Comparison of ENCODE assay signal across 2 cellular contexts in the genomic region with DNA sequence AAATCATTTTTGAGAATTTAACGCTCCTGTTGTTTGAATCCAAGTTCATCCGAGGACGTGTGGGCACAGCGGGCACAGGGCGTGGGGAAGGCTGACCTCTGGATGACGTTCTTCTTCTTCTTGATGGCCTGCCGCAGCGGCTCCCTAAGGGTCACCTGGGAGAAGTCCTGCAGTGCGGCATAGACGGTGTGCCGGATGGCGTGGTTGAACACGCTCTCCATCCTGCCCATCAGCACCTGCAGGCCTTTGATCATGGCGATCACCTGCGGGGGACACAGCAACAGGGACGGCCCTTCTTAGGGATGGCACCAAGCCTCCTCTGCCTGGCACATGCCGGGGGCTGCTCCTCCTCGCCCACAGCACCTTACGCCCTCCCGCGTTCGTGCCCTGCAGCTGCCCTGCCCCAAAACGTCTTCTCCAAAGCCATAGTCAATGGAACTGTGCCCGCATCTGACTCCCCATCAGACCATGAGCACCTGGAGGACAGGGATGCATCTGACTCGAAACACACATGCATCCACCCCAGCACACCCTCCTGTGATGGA.
TF ChIP-seq lines count a peak whose summit lies in the region.

No MANE protein-coding gene starts in this region.

TF ChIP-seq in HCT116, 20 proteins besides CTCF, POLR2A, EP300 and RAD21 (continued from another document):
- TF ChIP-seq, protein P1, sequence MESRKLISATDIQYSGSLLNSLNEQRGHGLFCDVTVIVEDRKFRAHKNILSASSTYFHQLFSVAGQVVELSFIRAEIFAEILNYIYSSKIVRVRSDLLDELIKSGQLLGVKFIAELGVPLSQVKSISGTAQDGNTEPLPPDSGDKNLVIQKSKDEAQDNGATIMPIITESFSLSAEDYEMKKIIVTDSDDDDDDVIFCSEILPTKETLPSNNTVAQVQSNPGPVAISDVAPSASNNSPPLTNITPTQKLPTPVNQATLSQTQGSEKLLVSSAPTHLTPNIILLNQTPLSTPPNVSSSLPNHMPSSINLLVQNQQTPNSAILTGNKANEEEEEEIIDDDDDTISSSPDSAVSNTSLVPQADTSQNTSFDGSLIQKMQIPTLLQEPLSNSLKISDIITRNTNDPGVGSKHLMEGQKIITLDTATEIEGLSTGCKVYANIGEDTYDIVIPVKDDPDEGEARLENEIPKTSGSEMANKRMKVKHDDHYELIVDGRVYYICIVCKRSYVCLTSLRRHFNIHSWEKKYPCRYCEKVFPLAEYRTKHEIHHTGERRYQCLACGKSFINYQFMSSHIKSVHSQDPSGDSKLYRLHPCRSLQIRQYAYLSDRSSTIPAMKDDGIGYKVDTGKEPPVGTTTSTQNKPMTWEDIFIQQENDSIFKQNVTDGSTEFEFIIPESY (IDR thresholded peaks at IDR 0.05; ENCODE audit: extremely low read depth, insufficient replicate concordance, low read length), result no peak
- TF ChIP-seq CBX3 (IDR thresholded peaks at IDR 0.05; ENCODE audit: low read depth) (no peak), ELF1 (IDR thresholded peaks at IDR 0.05; ENCODE audit: borderline replicate concordance, low read depth) (no peak), FOSL1 (IDR thresholded peaks at IDR 0.05; ENCODE audit: low read depth) (no peak), ZNF274 (IDR thresholded peaks at IDR 0.05; ENCODE audit: low read depth, low read length) (no peak), EZH2 (IDR thresholded peaks at IDR 0.05) (no peak), YY1 (IDR thresholded peaks at IDR 0.05; ENCODE audit: extremely low read depth, insufficient replicate concordance, low read depth, low read length) (no peak), JUND (IDR thresholded peaks at IDR 0.05) (no peak), ZFX (IDR thresholded peaks at IDR 0.05) (no peak), POLR2AphosphoS5 (IDR thresholded peaks at IDR 0.05; ENCODE audit: low read depth, low read length) (no peak), SIN3A (IDR thresholded peaks at IDR 0.05; ENCODE audit: low read depth) (no peak), CEBPB (IDR thresholded peaks at IDR 0.05; ENCODE audit: low read depth) (no peak)
- TF ChIP-seq, protein P2, sequence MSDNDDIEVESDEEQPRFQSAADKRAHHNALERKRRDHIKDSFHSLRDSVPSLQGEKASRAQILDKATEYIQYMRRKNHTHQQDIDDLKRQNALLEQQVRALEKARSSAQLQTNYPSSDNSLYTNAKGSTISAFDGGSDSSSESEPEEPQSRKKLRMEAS (IDR thresholded peaks at IDR 0.05), result no peak
TF ChIP-seq in HCT116: peak in this region for 0.

TF ChIP-seq in WTC11, 78 proteins besides CTCF, POLR2A, EP300 and RAD21 (continued from another document):
- TF ChIP-seq, protein P3, sequence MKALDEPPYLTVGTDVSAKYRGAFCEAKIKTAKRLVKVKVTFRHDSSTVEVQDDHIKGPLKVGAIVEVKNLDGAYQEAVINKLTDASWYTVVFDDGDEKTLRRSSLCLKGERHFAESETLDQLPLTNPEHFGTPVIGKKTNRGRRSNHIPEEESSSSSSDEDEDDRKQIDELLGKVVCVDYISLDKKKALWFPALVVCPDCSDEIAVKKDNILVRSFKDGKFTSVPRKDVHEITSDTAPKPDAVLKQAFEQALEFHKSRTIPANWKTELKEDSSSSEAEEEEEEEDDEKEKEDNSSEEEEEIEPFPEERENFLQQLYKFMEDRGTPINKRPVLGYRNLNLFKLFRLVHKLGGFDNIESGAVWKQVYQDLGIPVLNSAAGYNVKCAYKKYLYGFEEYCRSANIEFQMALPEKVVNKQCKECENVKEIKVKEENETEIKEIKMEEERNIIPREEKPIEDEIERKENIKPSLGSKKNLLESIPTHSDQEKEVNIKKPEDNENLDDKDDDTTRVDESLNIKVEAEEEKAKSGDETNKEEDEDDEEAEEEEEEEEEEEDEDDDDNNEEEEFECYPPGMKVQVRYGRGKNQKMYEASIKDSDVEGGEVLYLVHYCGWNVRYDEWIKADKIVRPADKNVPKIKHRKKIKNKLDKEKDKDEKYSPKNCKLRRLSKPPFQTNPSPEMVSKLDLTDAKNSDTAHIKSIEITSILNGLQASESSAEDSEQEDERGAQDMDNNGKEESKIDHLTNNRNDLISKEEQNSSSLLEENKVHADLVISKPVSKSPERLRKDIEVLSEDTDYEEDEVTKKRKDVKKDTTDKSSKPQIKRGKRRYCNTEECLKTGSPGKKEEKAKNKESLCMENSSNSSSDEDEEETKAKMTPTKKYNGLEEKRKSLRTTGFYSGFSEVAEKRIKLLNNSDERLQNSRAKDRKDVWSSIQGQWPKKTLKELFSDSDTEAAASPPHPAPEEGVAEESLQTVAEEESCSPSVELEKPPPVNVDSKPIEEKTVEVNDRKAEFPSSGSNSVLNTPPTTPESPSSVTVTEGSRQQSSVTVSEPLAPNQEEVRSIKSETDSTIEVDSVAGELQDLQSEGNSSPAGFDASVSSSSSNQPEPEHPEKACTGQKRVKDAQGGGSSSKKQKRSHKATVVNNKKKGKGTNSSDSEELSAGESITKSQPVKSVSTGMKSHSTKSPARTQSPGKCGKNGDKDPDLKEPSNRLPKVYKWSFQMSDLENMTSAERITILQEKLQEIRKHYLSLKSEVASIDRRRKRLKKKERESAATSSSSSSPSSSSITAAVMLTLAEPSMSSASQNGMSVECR (CRISPR knock-in tag; IDR thresholded peaks at IDR 0.05; ENCODE audit: borderline replicate concordance), result no peak
- no peak for TF ChIP-seq GTF2I (CRISPR knock-in tag; conservative IDR thresholded peaks at IDR 0.05)
